11 cellular contexts compared by ENCODE assay signal in genomic region chr14:58082491-58083098, GRCh38.
DNase-seq lines count a peak whose midpoint lies in the region; ATAC-seq, FAIRE-seq and TF ChIP-seq lines count a peak whose summit lies in the region.
"Had no signal": no experiment of that assay in that cellular context is flagged by ENCODE, and none has a peak within 500 bp of the region (broad histone marks: within the 10 kb centered on the region; RNA-seq: fewer than 3 reads in every experiment).

No MANE protein-coding gene starts in this region.

- FAIRE-seq in RCC 7860 (lab: Jason Lieb, UNC), result peak; percentile 84
- FAIRE-seq in pancreas (lab: Jason Lieb, UNC), result no peak

- H3K4me1 Mint-ChIP-seq in stimulated activated effector memory CD8-positive, alpha-beta T cell treated with anti-CD3 and anti-CD28 coated beads, Interleukin-12 subunit alpha, Interleukin-12 subunit beta, amount 100 ng/mL, for 72 hours, result no peaks in the 10 kb centered on the region

- peak overlapping the region in 2 of 4 donors; percentile 30 to 41 for H3K27ac ChIP-seq in pancreas
- H3K27ac ChIP-seq in effector memory CD4-positive, alpha-beta T cell (ENCODE audit: insufficient read depth, low read length, poor library complexity, severe bottlenecking), result no peak overlapping the region

- ATAC-seq in esophagus mucosa (peak; percentile 57), pancreas (peak in 3 of 4 donors; percentile 53 to 84 (median 74)), HG02759 (IDR thresholded peaks at IDR 0.05; ENCODE audit: unreplicated experiment) (no peak), HG03460 (IDR thresholded peaks at IDR 0.05; ENCODE audit: unreplicated experiment) (no peak)
- no peak for ATAC-seq in stimulated activated effector memory CD8-positive, alpha-beta T cell treated with anti-CD3 and anti-CD28 coated beads, Interleukin-12 subunit alpha, Interleukin-12 subunit beta, amount 100 ng/mL, for 72 hours

- H3K27me3 ChIP-seq in pancreas, result no peaks in the 10 kb centered on the region
- H3K27me3 ChIP-seq in effector memory CD4-positive, alpha-beta T cell (replicated peaks; ENCODE audit: control insufficient read depth, insufficient read depth, low read length, poor library complexity, severe bottlenecking), result no peaks in the 10 kb centered on the region
- H3K27me3 ChIP-seq: Peyer's patch had no signal

- DNase-seq in EL (peak; percentile 90), RCC 7860 (ENCODE audit: low spot score) (peak; percentile 83), pancreas (no peak)
- DNase-seq in effector memory CD4-positive, alpha-beta T cell, result no peak
- DNase-seq in stimulated activated effector memory CD8-positive, alpha-beta T cell treated with anti-CD3 and anti-CD28 coated beads, Interleukin-12 subunit alpha, Interleukin-12 subunit beta, amount 100 ng/mL, for 72 hours (ENCODE audit: low spot score in 2 of 2), result no peak
- DNase-seq: activated naive CD4-positive, alpha-beta T cell; midbrain; Peyer's patch had no signal

- H3K4me3 Mint-ChIP-seq in stimulated activated effector memory CD8-positive, alpha-beta T cell treated with anti-CD3 and anti-CD28 coated beads, Interleukin-12 subunit alpha, Interleukin-12 subunit beta, amount 100 ng/mL, for 72 hours, result no peak overlapping the region

- no peak overlapping the region for H3K4me3 ChIP-seq in pancreas
- no peak overlapping the region for H3K4me3 ChIP-seq in effector memory CD4-positive, alpha-beta T cell (ENCODE audit: insufficient read depth, low read depth, low read length, poor library complexity, severe bottlenecking)
- H3K4me3 ChIP-seq: Peyer's patch had no signal

- WGBS in pancreas, 2 donors, result 48 to 50% methylated on average over 1 of the region's 1 CpG

- H3K9me3 Mint-ChIP-seq in stimulated activated effector memory CD8-positive, alpha-beta T cell treated with anti-CD3 and anti-CD28 coated beads, Interleukin-12 subunit alpha, Interleukin-12 subunit beta, amount 100 ng/mL, for 72 hours, result no peaks in the 10 kb centered on the region

- no peak overlapping the region for H3K27ac Mint-ChIP-seq in stimulated activated effector memory CD8-positive, alpha-beta T cell treated with anti-CD3 and anti-CD28 coated beads, Interleukin-12 subunit alpha, Interleukin-12 subunit beta, amount 100 ng/mL, for 72 hours

- TF ChIP-seq CTCF in pancreas (IDR thresholded peaks at IDR 0.05), result no peak

- no peaks in the 10 kb centered on the region for H3K9me3 ChIP-seq in pancreas
- no peaks in the 10 kb centered on the region for H3K9me3 ChIP-seq in effector memory CD4-positive, alpha-beta T cell (ENCODE audit: control insufficient read depth, low read length)
- H3K9me3 ChIP-seq: Peyer's patch had no signal

- no peaks in the 10 kb centered on the region for H3K36me3 Mint-ChIP-seq in stimulated activated effector memory CD8-positive, alpha-beta T cell treated with anti-CD3 and anti-CD28 coated beads, Interleukin-12 subunit alpha, Interleukin-12 subunit beta, amount 100 ng/mL, for 72 hours

- H3K36me3 ChIP-seq in pancreas, result no peaks in the 10 kb centered on the region
- no peaks in the 10 kb centered on the region for H3K36me3 ChIP-seq in effector memory CD4-positive, alpha-beta T cell (ENCODE audit: control insufficient read depth, insufficient read depth, low read length)
- H3K36me3 ChIP-seq: Peyer's patch had no signal

- peaks cover 0 to 6% (median 0%) of the 10 kb centered on the region in 3 donors for H3K4me1 ChIP-seq in pancreas
- H3K4me1 ChIP-seq in effector memory CD4-positive, alpha-beta T cell (ENCODE audit: control insufficient read depth, insufficient read depth, low read length, poor library complexity, severe bottlenecking), result no peaks in the 10 kb centered on the region

- intact Hi-C loops in pancreas (cut with DNase I), result no loop called here

Comparison
In these comparisons a context has a peak if more than half of its experiments do, and no peak if none do; other contexts are left out.
1. DNase-seq: peak in EL (single experiment) and RCC 7860 (single experiment); none in pancreas (0 of 6), effector memory CD4-positive, alpha-beta T cell (0 of 3) and stimulated activated effector memory CD8-positive, alpha-beta T cell treated with anti-CD3 and anti-CD28 coated beads, Interleukin-12 subunit alpha, Interleukin-12 subunit beta, amount 100 ng/mL, for 72 hours (0 of 2).
2. ATAC-seq: peak in esophagus mucosa (single experiment) and pancreas (3 of 4); none in stimulated activated effector memory CD8-positive, alpha-beta T cell treated with anti-CD3 and anti-CD28 coated beads, Interleukin-12 subunit alpha, Interleukin-12 subunit beta, amount 100 ng/mL, for 72 hours (single experiment), HG02759 (single experiment) and HG03460 (single experiment).